In genomic region chr10:130761032-130761575, GRCh38 we compare ENCODE assay signal across 32 cellular contexts.
"Had no signal": no experiment of that assay in that cellular context is flagged by ENCODE, and none has a peak within 500 bp of the region (broad histone marks: within the 10 kb centered on the region; RNA-seq: fewer than 3 reads in every experiment).

No MANE protein-coding gene starts in this region.

- H3K27ac ChIP-seq: body of pancreas, breast epithelium, PC-9, SJCRH30, SK-N-MC, WERI-Rb-1 had no signal

- ATAC-seq: activated T-cell treated with anti-CD3 and anti-CD28 coated beads, Interleukin-2, amount 50 U/mL, for 72 hours; activated T-helper 17 cell treated with anti-CD3 and anti-CD28 coated beads, Interleukin-2, amount 50 U/mL, for 72 hours; body of pancreas had no signal

- H3K4me1 Mint-ChIP-seq: activated CD4-positive, alpha-beta memory T cell treated with anti-CD3 and anti-CD28 coated beads, Interleukin-2, amount 10 ng/mL, durations not matched to agents 7 days and 5 days; activated naive CD4-positive, alpha-beta T cell treated with anti-CD3 and anti-CD28 coated beads, Interleukin-2, amount 50 U/mL, for 24 hours; activated naive CD8-positive, alpha-beta T cell treated with anti-CD3 and anti-CD28 coated beads, Interleukin-2, amount 10 ng/mL, durations not matched to agents 7 days and 5 days; activated T-helper 17 cell treated with anti-CD3 and anti-CD28 coated beads, Interleukin-2, amount 50 U/mL, for 72 hours had no signal

- H3K27me3 ChIP-seq: body of pancreas, SJCRH30 had no signal

- H3K4me2 ChIP-seq: PC-9 had no signal

- H3K4me3 ChIP-seq: body of pancreas, breast epithelium, PC-9, SJCRH30, SK-N-MC had no signal

- H2AFZ ChIP-seq: PC-9 had no signal

- H3K4me3 Mint-ChIP-seq: activated CD4-positive, alpha-beta memory T cell treated with anti-CD3 and anti-CD28 coated beads, Interleukin-2, amount 10 ng/mL, durations not matched to agents 7 days and 5 days; activated naive CD4-positive, alpha-beta T cell treated with anti-CD3 and anti-CD28 coated beads, Interleukin-2, amount 50 U/mL, for 24 hours; activated naive CD8-positive, alpha-beta T cell treated with anti-CD3 and anti-CD28 coated beads, Interleukin-2, amount 10 ng/mL, durations not matched to agents 7 days and 5 days; activated T-cell treated with anti-CD3 and anti-CD28 coated beads, Interleukin-2, amount 50 U/mL, for 72 hours; activated T-helper 17 cell treated with anti-CD3 and anti-CD28 coated beads, Interleukin-2, amount 50 U/mL, for 72 hours had no signal

- H3K36me3 ChIP-seq: breast epithelium, SJCRH30, WERI-Rb-1 had no signal

- H3K27ac Mint-ChIP-seq: activated CD4-positive, alpha-beta memory T cell treated with anti-CD3 and anti-CD28 coated beads, Interleukin-2, amount 10 ng/mL, durations not matched to agents 7 days and 5 days; activated naive CD4-positive, alpha-beta T cell treated with anti-CD3 and anti-CD28 coated beads, Interleukin-2, amount 50 U/mL, for 24 hours; activated naive CD8-positive, alpha-beta T cell treated with anti-CD3 and anti-CD28 coated beads, Interleukin-2, amount 10 ng/mL, durations not matched to agents 7 days and 5 days; activated T-cell treated with anti-CD3 and anti-CD28 coated beads, Interleukin-2, amount 50 U/mL, for 72 hours; activated T-helper 17 cell treated with anti-CD3 and anti-CD28 coated beads, Interleukin-2, amount 50 U/mL, for 72 hours had no signal

- H3K9me3 Mint-ChIP-seq: activated naive CD4-positive, alpha-beta T cell treated with anti-CD3 and anti-CD28 coated beads, Interleukin-2, amount 50 U/mL, for 24 hours had no signal

- H3K9me3 ChIP-seq: body of pancreas, SJCRH30 had no signal

- DNase-seq: activated CD4-positive, alpha-beta memory T cell treated with anti-CD3 and anti-CD28 coated beads, Interleukin-2, amount 10 ng/mL, durations not matched to agents 7 days and 5 days; activated CD4-positive, alpha-beta T cell treated with anti-CD3 and anti-CD28 coated beads for 1 hour; activated CD4-positive, alpha-beta T cell treated with anti-CD3 and anti-CD28 coated beads for 48 hours; activated CD4-positive, CD25-positive, alpha-beta regulatory T cell; activated CD8-positive, alpha-beta memory T cell treated with anti-CD3 and anti-CD28 coated beads for 24 hours; activated effector memory CD4-positive, alpha-beta T cell treated with anti-CD3 and anti-CD28 coated beads, Interleukin-2, amount 50 U/mL, for 16 hours; activated naive CD4-positive, alpha-beta T cell; activated naive CD8-positive, alpha-beta T cell treated with anti-CD3 and anti-CD28 coated beads, Interleukin-2, amount 10 ng/mL, durations not matched to agents 7 days and 5 days; activated T-cell treated with anti-CD3 and anti-CD28 coated beads, Interleukin-2, amount 50 U/mL, for 1 hour; activated T-cell treated with anti-CD3 and anti-CD28 coated beads, Interleukin-2, amount 50 U/mL, for 72 hours; caudate nucleus; KG1; MM.1S; MV-4-11; NCI-H1092; NCI-H1436 treated with DMSO at 0.1 percent for 48 hours; NCI-H1694 treated with DMSO at 0.1 percent for 48 hours; NCI-H2029; NCI-H510A; NCI-H526; NCI-H748 treated with DMSO at 0.1 percent for 48 hours; NK-92 treated with Interleukin-12 subunit alpha and Interleukin-12 subunit beta, amount 100 ng/mL, for 24 hours; PC-9; SHP77; SJCRH30; T1000; WERI-Rb-1 had no signal

- H3K4me1 ChIP-seq: body of pancreas, breast epithelium, SJCRH30 had no signal

- H3K27me3 Mint-ChIP-seq: activated CD4-positive, alpha-beta memory T cell treated with anti-CD3 and anti-CD28 coated beads, Interleukin-2, amount 10 ng/mL, durations not matched to agents 7 days and 5 days; activated naive CD8-positive, alpha-beta T cell treated with anti-CD3 and anti-CD28 coated beads, Interleukin-2, amount 10 ng/mL, durations not matched to agents 7 days and 5 days; activated T-helper 17 cell treated with anti-CD3 and anti-CD28 coated beads, Interleukin-2, amount 50 U/mL, for 72 hours had no signal

- H3K36me3 Mint-ChIP-seq: activated naive CD4-positive, alpha-beta T cell treated with anti-CD3 and anti-CD28 coated beads, Interleukin-2, amount 50 U/mL, for 24 hours; activated naive CD8-positive, alpha-beta T cell treated with anti-CD3 and anti-CD28 coated beads, Interleukin-2, amount 10 ng/mL, durations not matched to agents 7 days and 5 days had no signal
